In genomic region chrX:71365356-71365875, GRCh38 we compare ENCODE assay signal across 8 cellular contexts. TPM values are rescaled to one million over a fixed set of nuclear protein-coding genes. Genes with fewer than 3 reads are reported as not detected.
DNase-seq lines count a peak whose midpoint lies in the region; ATAC-seq, FAIRE-seq and TF ChIP-seq lines count a peak whose summit lies in the region.

No MANE protein-coding gene starts in this region.

- intact Hi-C loops in HepG2 (cut with micrococcal nuclease; ENCODE audit: unreplicated experiment) (no loop called here), upper lobe of right lung (cut with DNase I) (no loop called here), lower leg skin (cut with DNase I; ENCODE audit: low total_unique reads) (no loop called here)

- H3K27me3 ChIP-seq in HepG2 (ENCODE audit: control insufficient read depth in 1 of 2, insufficient read depth in 2 of 2, low read length in 2 of 2) (no peaks in the 10 kb centered on the region; a peak in 1 of 5 replicates), upper lobe of right lung (no peaks in the 10 kb centered on the region)

- peak overlapping the region; percentile 89 for H3K27ac ChIP-seq in C4-2B
- peak overlapping the region; percentile 92 for H3K27ac ChIP-seq in HepG2 (ENCODE audit: extremely low read length, insufficient read depth, low read length)
- H3K27ac ChIP-seq in upper lobe of right lung: peak overlapping the region; percentile 94

- TF ChIP-seq POLR2A in HepG2 (IDR thresholded peaks at IDR 0.05; ENCODE audit: insufficient read depth in 1 of 2, low read depth in 2 of 2, low read length in 2 of 2) (no peak; a peak in 1 of 4 replicates), lower leg skin (IDR thresholded peaks at IDR 0.05) (no peak)

- no peak for FAIRE-seq in HepG2 (lab: Jason Lieb, UNC)

- H3K9me3 ChIP-seq in HepG2 (ENCODE audit: low read length) (no peaks in the 10 kb centered on the region), upper lobe of right lung (no peaks in the 10 kb centered on the region)

- peak; percentile 2 for ATAC-seq in HG02678 (IDR thresholded peaks at IDR 0.05; ENCODE audit: unreplicated experiment)
- ATAC-seq in activated naive CD8-positive, alpha-beta T cell treated with anti-CD3 and anti-CD28 coated beads, Interleukin-2, amount 50 U/mL, for 24 hours: no peak
- no peak for ATAC-seq in HepG2
- ATAC-seq in upper lobe of right lung: no peak
- no peak for ATAC-seq in GM19351 (IDR thresholded peaks at IDR 0.05; ENCODE audit: unreplicated experiment)

- TF ChIP-seq CTCF in C4-2B (conservative IDR thresholded peaks at IDR 0.05) (no peak), HepG2 (CRISPR knock-in tag; IDR thresholded peaks at IDR 0.05) (no peak), upper lobe of right lung (IDR thresholded peaks at IDR 0.05) (no peak), lower leg skin (IDR thresholded peaks at IDR 0.05) (no peak)

- peaks cover 26% of the 10 kb centered on the region for H3K79me2 ChIP-seq in HepG2 (ENCODE audit: insufficient read depth, low read length)

- TF ChIP-seq RAD21 in HepG2 (CRISPR knock-in tag; IDR thresholded peaks at IDR 0.05): no peak

- DNase-seq in activated naive CD8-positive, alpha-beta T cell treated with anti-CD3 and anti-CD28 coated beads, Interleukin-2, amount 50 U/mL, for 24 hours: no peak
- no peak for DNase-seq in HepG2 (ENCODE audit: low spot score)
- no peak for DNase-seq in upper lobe of right lung
- no peak for DNase-seq in DMS79 treated with DMSO at 0.1 percent for 48 hours (lab: John Stamatoyannopoulos, UW)
- DNase-seq in lower leg skin (ENCODE audit: low spot score in 2 of 2): no peak

- CTCF ChIA-PET in HepG2 (lab: Yijun Ruan, JAX; ENCODE audit: low intra/inter-chr PET ratio, low total read pairs): no interaction called here

- no peaks in the 10 kb centered on the region for H3K9me3 Mint-ChIP-seq in activated naive CD8-positive, alpha-beta T cell treated with anti-CD3 and anti-CD28 coated beads, Interleukin-2, amount 50 U/mL, for 24 hours

- WGBS in HepG2 (ENCODE audit: low lambda C conversion rate): 0% methylated on average over 4 of the region's 16 CpGs
- 2 to 39% methylated on average over 13 to 16 of the region's 16 CpGs for WGBS in lower leg skin, 2 donors

- POLR2A ChIA-PET in HepG2 (lab: Yijun Ruan, JAX): interaction anchor here (0.6 to 2.6 kb wide), 21 partner anchors 8 to 257 kb away, joined by 3 to 36 read pairs (median 5); partner anchors contain the start of genes ITGB1BP2, MED12, NONO and OGT

- BruUV-seq in HepG2 (replicated peaks; lab: Mats Ljungman, UMichigan): TSS peak; percentile 99

- peak overlapping the region; percentile 92 for H3K9ac ChIP-seq in HepG2 (ENCODE audit: insufficient read depth, low read depth, low read length)

- H3K4me1 Mint-ChIP-seq in activated naive CD8-positive, alpha-beta T cell treated with anti-CD3 and anti-CD28 coated beads, Interleukin-2, amount 50 U/mL, for 24 hours: peaks cover 25% of the 10 kb centered on the region

- peaks cover 2% of the 10 kb centered on the region for H3K27me3 Mint-ChIP-seq in activated naive CD8-positive, alpha-beta T cell treated with anti-CD3 and anti-CD28 coated beads, Interleukin-2, amount 50 U/mL, for 24 hours

- H3K4me2 ChIP-seq in HepG2 (ENCODE audit: low read depth, low read length): peak overlapping the region; percentile 78

- H3K36me3 ChIP-seq in HepG2 (replicated peaks in 1 of 2; ENCODE audit: control insufficient read depth in 1 of 2, insufficient read depth in 2 of 2, low read length in 2 of 2) (no peaks in the 10 kb centered on the region; a peak in 1 of 5 replicates), upper lobe of right lung (peaks cover 6% of the 10 kb centered on the region)

- H3K4me3 ChIP-seq in HepG2 (replicated peaks in 1 of 3; ENCODE audit: insufficient read depth in 1 of 3, low read depth in 2 of 3, low read length in 3 of 3) (peak overlapping the region; percentile 62 to 88 (median 73)), upper lobe of right lung (peak overlapping the region; percentile 61), lower leg skin (ENCODE audit: low read depth, poor library complexity, severe bottlenecking) (no peak overlapping the region)

- peaks cover 10% of the 10 kb centered on the region for H3K36me3 Mint-ChIP-seq in activated naive CD8-positive, alpha-beta T cell treated with anti-CD3 and anti-CD28 coated beads, Interleukin-2, amount 50 U/mL, for 24 hours (ENCODE audit: low read depth)

- no peaks in the 10 kb centered on the region for H4K20me1 ChIP-seq in HepG2 (ENCODE audit: insufficient read depth, low read length)

- no peak for TF ChIP-seq EP300 in HepG2 (IDR thresholded peaks at IDR 0.05; ENCODE audit: low read depth in 2 of 2, low read length in 2 of 2)
- no peak for TF ChIP-seq EP300 in HepG2 (CRISPR knock-in tag; IDR thresholded peaks at IDR 0.05; ENCODE audit: borderline replicate concordance)

- H3K27ac Mint-ChIP-seq in activated naive CD8-positive, alpha-beta T cell treated with anti-CD3 and anti-CD28 coated beads, Interleukin-2, amount 50 U/mL, for 24 hours: peak overlapping the region; percentile 93

- H3K4me1 ChIP-seq in HepG2 (ENCODE audit: insufficient read depth, low read length) (peaks cover 20% of the 10 kb centered on the region), upper lobe of right lung (peaks cover 7% of the 10 kb centered on the region)

- H3K4me3 Mint-ChIP-seq in activated naive CD8-positive, alpha-beta T cell treated with anti-CD3 and anti-CD28 coated beads, Interleukin-2, amount 50 U/mL, for 24 hours: peak overlapping the region; percentile 91

- no peak overlapping the region for H2AFZ ChIP-seq in HepG2 (ENCODE audit: low read length)

- in situ Hi-C loops in HepG2 (cut with HindIII; ENCODE audit: extremely low pct_ligation_motif_present, low pct_unique_long_range_greater_than_20kb): no loop called here

TF ChIP-seq in HepG2, 621 proteins besides CTCF, POLR2A, EP300 and RAD21 (continues in another document):
- TF ChIP-seq ZHX1 (CRISPR knock-in tag; IDR thresholded peaks at IDR 0.05; ENCODE audit: low read depth) (no peak), PHF8 (CRISPR knock-in tag; IDR thresholded peaks at IDR 0.05) (peak; percentile 46; the same call in 1 of the 2 replicates), SIN3A (IDR thresholded peaks at IDR 0.05; ENCODE audit: borderline replicate concordance, low read depth, low read length) (0 out of 2 replicates have a peak, but pooled peaks have one; percentile 46), DMAP1 (CRISPR knock-in tag; IDR thresholded peaks at IDR 0.05) (0 out of 2 replicates have a peak, but pooled peaks have one; percentile 28)

RNA-seq across cellular contexts. Expression of gene TAF1, which starts 0.7 kb away (rescaled TPM):
- 17.7 and 20.2 TPM in 2 replicates for total RNA-seq in HepG2 (2016; rRNA removed; fragmentation: Illumina TruSeq; extraction: Trizol)
- total RNA-seq in HepG2 (2016; cell fraction: cytosol; rRNA removed; fragmentation: Illumina TruSeq; extraction: Trizol; ENCODE audit: low read depth): 6.4 and 8.4 TPM in 2 replicates
- 15.4 and 23.4 TPM in 2 replicates for total RNA-seq in HepG2 (2016; cell fraction: insoluble cytoplasmic fraction; rRNA removed; fragmentation: Illumina TruSeq; extraction: Trizol)
- 5.9 and 8.0 TPM in 2 replicates for total RNA-seq in HepG2 (2016; cell fraction: membrane; rRNA removed; fragmentation: Illumina TruSeq; extraction: Trizol)
- total RNA-seq in HepG2 (2016; cell fraction: nucleus; rRNA removed; fragmentation: Illumina TruSeq; extraction: Trizol): 32.2 and 32.9 TPM in 2 replicates
- 8.1 and 9.4 TPM in 2 replicates for polyA plus RNA-seq in HepG2 (2011; rRNA removed)
- polyA plus RNA-seq in HepG2 (2011; cell fraction: cytosol; rRNA removed): 3.9 and 5.4 TPM in 2 replicates
- polyA plus RNA-seq in HepG2 (2011; cell fraction: nucleus; rRNA removed): 20.4 and 28.1 TPM in 2 replicates
- polyA plus RNA-seq in HepG2 (2012): 15.7 and 16.6 TPM in 2 replicates
- 0.29 and 0.52 TPM in 2 replicates for polyA plus RNA-seq in HepG2 (2016; cell fraction: cytosol; fragmentation: Illumina TruSeq; extraction: Trizol; ENCODE audit: low read depth)
- 11.6 and 13.1 TPM in 2 replicates for polyA plus RNA-seq in HepG2 (2016; cell fraction: insoluble cytoplasmic fraction; fragmentation: Illumina TruSeq; extraction: Trizol; ENCODE audit: low read depth)
- 0.81 and 1.9 TPM in 2 replicates for polyA plus RNA-seq in HepG2 (2016; cell fraction: membrane; fragmentation: Illumina TruSeq; extraction: Trizol; ENCODE audit: low read depth)
- polyA plus RNA-seq in HepG2 (2016; cell fraction: nucleus; fragmentation: Illumina TruSeq; extraction: Trizol; ENCODE audit: insufficient read depth, low read depth): 37.8 and 38.6 TPM in 2 replicates
- polyA minus RNA-seq in HepG2 (2011; rRNA and poly(A)+ RNA removed; ENCODE audit: low replicate concordance): 14.6 and 39.7 TPM in 2 replicates
- 10.4 and 10.5 TPM in 2 replicates for polyA minus RNA-seq in HepG2 (2011; cell fraction: cytosol; rRNA and poly(A)+ RNA removed)
- 50.1 and 73.2 TPM in 2 replicates for polyA minus RNA-seq in HepG2 (2011; cell fraction: nucleus; rRNA and poly(A)+ RNA removed)
- total RNA-seq in upper lobe of right lung: 35.0 TPM
- total RNA-seq in lower leg skin: 10 to 100 TPM; 34.3 to 44.9 (median 38.2) TPM
